Comparison of ENCODE assay signal across 21 cellular contexts in the genomic region with DNA sequence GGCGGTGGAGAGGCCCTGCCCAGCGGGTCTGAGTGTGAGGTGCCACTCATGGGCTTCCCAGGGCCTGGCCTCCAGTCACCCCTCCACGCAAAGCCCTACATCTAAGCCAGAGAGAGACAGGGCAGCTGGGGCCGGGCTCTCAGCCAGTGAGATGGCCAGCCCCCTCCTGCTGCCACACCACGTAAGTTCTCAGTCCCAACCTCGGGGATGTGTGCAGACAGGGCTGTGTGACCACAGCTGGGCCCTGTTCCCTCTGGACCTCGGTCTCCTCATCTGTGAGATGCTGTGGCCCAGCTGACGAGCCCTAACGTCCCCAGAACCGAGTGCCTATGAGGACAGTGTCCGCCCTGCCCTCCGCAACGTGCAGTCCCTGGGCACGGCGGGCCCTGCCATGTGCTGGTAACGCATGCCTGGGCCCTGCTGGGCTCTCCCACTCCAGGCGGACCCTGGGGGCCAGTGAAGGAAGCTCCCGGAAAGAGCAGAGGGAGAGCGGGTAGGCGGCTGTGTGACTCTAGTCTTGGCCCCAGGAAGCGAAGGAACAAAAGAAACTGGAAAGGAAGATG. TPM values are rescaled to one million over a fixed set of nuclear protein-coding genes. Genes with fewer than 3 reads are reported as not detected.
A peak's percentile ranks its signal among the peaks of the same experiment; 100 is the strongest.
DNase-seq lines count a peak whose midpoint lies in the region; ATAC-seq and TF ChIP-seq lines count a peak whose summit lies in the region.
"Had no signal": no experiment of that assay in that cellular context is flagged by ENCODE, and none has a peak within 500 bp of the region (broad histone marks: within the 10 kb centered on the region; RNA-seq: fewer than 3 reads in every experiment).

No MANE protein-coding gene starts in this region.

- H2AK5ac ChIP-seq in neuronal stem cell (ENCODE audit: low read depth, low read length), result peak overlapping the region; percentile 74

- H4K8ac ChIP-seq in neuronal stem cell (ENCODE audit: low read depth, low read length), result no peak overlapping the region

- TF ChIP-seq CTCF in natural killer cell (IDR thresholded peaks at IDR 0.05) (no peak), brain (conservative IDR thresholded peaks at IDR 0.05) (no peak)

- peaks cover 0 to 28% of the 10 kb centered on the region in 2 donors for H3K4me1 Mint-ChIP-seq in natural killer cell
- peaks cover 0 to 8% of the 10 kb centered on the region in 2 donors for H3K4me1 Mint-ChIP-seq in natural killer cell treated with Interleukin-12 subunit alpha and Interleukin-12 subunit beta and Interleukin-15 and Interleukin-18, amount 100 ng/mL, for 72 hours (ENCODE audit: low read depth in 2 of 2)
- H3K4me1 Mint-ChIP-seq in brain, result peaks cover 13% of the 10 kb centered on the region

- no peak overlapping the region for H3K4ac ChIP-seq in neuronal stem cell (ENCODE audit: low read length)

- H3K4me3 Mint-ChIP-seq in natural killer cell (no peak overlapping the region), brain (no peak overlapping the region)
- H3K4me3 Mint-ChIP-seq in natural killer cell treated with Interleukin-12 subunit alpha and Interleukin-12 subunit beta and Interleukin-15 and Interleukin-18, amount 100 ng/mL, for 72 hours, result no peak overlapping the region
- H3K4me3 Mint-ChIP-seq: activated CD4-positive, alpha-beta memory T cell treated with anti-CD3 and anti-CD28 coated beads for 36 hours had no signal

- peaks cover 10 to 21% of the 10 kb centered on the region in 2 donors for H3K4me1 ChIP-seq in neuronal stem cell (ENCODE audit: control insufficient read depth in 2 of 2, insufficient read depth in 1 of 2, low read depth in 1 of 2, low read length in 2 of 2)

- H3K27ac ChIP-seq in neuronal stem cell (replicated peaks; ENCODE audit: low read length), result no peak overlapping the region
- H3K27ac ChIP-seq: HL-60, testis had no signal

- H2BK120ac ChIP-seq in neuronal stem cell (ENCODE audit: low read depth, low read length), result no peak overlapping the region

- H2BK15ac ChIP-seq in neuronal stem cell (ENCODE audit: low read length), result no peak overlapping the region

- no CpG with 5 or more reads among the region's 21 CpGs for WGBS in neuronal stem cell (ENCODE audit: extremely low coverage in 2 of 2, insufficient read length in 2 of 2, insufficient replicate concordance in 1 of 2), 2 donors

- peak overlapping the region; percentile 89 for H3K23ac ChIP-seq in neuronal stem cell (ENCODE audit: low read depth, low read length, poor library complexity)

- H3K27me3 ChIP-seq in neuronal stem cell (ENCODE audit: control insufficient read depth in 3 of 3, insufficient read depth in 3 of 3, low read depth in 1 of 3, low read length in 3 of 3), result no peaks in the 10 kb centered on the region
- H3K27me3 ChIP-seq: testis had no signal

- no peak overlapping the region for H2BK5ac ChIP-seq in neuronal stem cell (ENCODE audit: low read length)

- intact Hi-C loops in natural killer cell (cut with micrococcal nuclease), result no loop called here

- H3K4me2 ChIP-seq in neuronal stem cell (ENCODE audit: insufficient read depth, low read length, poor library complexity, severe bottlenecking), result no peak overlapping the region

- no peak overlapping the region for H2BK12ac ChIP-seq in neuronal stem cell (ENCODE audit: low read length)

- no peaks in the 10 kb centered on the region for H3K36me3 Mint-ChIP-seq in natural killer cell
- H3K36me3 Mint-ChIP-seq in natural killer cell treated with Interleukin-12 subunit alpha and Interleukin-12 subunit beta and Interleukin-15 and Interleukin-18, amount 100 ng/mL, for 72 hours, result no peaks in the 10 kb centered on the region
- no peaks in the 10 kb centered on the region for H3K36me3 Mint-ChIP-seq in brain

- peaks cover 5 to 20% of the 10 kb centered on the region in 2 donors for H3K36me3 ChIP-seq in neuronal stem cell (replicated peaks in 1 of 2; ENCODE audit: control insufficient read depth in 2 of 2, insufficient read depth in 2 of 2, low read length in 2 of 2)

- H3K18ac ChIP-seq in neuronal stem cell (ENCODE audit: low read length), result no peak overlapping the region

- no peak overlapping the region for H3K9ac ChIP-seq in neuronal stem cell (ENCODE audit: low read depth, low read length, poor library complexity)

- no peak overlapping the region for H3K14ac ChIP-seq in neuronal stem cell (ENCODE audit: low read length)

- H3K79me1 ChIP-seq in neuronal stem cell (ENCODE audit: low read depth, low read length), result peaks cover 13% of the 10 kb centered on the region

- H3K4me3 ChIP-seq in neuronal stem cell (ENCODE audit: low read length in 2 of 2), result no peak overlapping the region
- H3K4me3 ChIP-seq: testis had no signal

- no peaks in the 10 kb centered on the region for H3K9me3 ChIP-seq in neuronal stem cell (replicated peaks in 1 of 2; ENCODE audit: control insufficient read depth in 2 of 2, insufficient read depth in 1 of 2, low read depth in 1 of 2, low read length in 2 of 2)
- H3K9me3 ChIP-seq: testis had no signal

- no peak for DNase-seq in natural killer cell
- DNase-seq in natural killer cell treated with Interleukin-12 subunit alpha and Interleukin-12 subunit beta and Interleukin-15 and Interleukin-18, amount 100 ng/mL, for 72 hours (ENCODE audit: low spot score), result no peak
- no peak for DNase-seq in neuronal stem cell (ENCODE audit: low spot score)
- DNase-seq in NCI-H524 treated with DMSO at 0.1 percent for 48 hours (lab: John Stamatoyannopoulos, UW), result no peak
- DNase-seq in stimulated activated naive CD4-positive, alpha-beta T cell treated with Interleukin-2 at 50 U/mL for 16 hours (lab: John Stamatoyannopoulos, UW), result no peak
- no peak for DNase-seq in NCI-H2196 treated with DMSO at 0.1 percent for 48 hours (lab: John Stamatoyannopoulos, UW; ENCODE audit: unreplicated experiment)
- DNase-seq: activated CD4-positive, alpha-beta memory T cell treated with anti-CD3 and anti-CD28 coated beads for 36 hours; activated naive CD4-positive, alpha-beta T cell; HCEC 1CT; KG1; MV-4-11; NCI-H2081; NCI-H524; SHP77; stimulated activated CD4-positive, alpha-beta T cell treated with anti-CD3 and anti-CD28 coated beads, Interleukin-4, amount 100 ng/mL, for 24 hours; testis had no signal

- H3K27me3 Mint-ChIP-seq in natural killer cell (ENCODE audit: low read depth in 2 of 2), result no peaks in the 10 kb centered on the region
- H3K27me3 Mint-ChIP-seq in natural killer cell treated with Interleukin-12 subunit alpha and Interleukin-12 subunit beta and Interleukin-15 and Interleukin-18, amount 100 ng/mL, for 72 hours, result no peaks in the 10 kb centered on the region
- no peaks in the 10 kb centered on the region for H3K27me3 Mint-ChIP-seq in brain
- H3K27me3 Mint-ChIP-seq: activated CD4-positive, alpha-beta memory T cell treated with anti-CD3 and anti-CD28 coated beads for 36 hours had no signal

- no peaks in the 10 kb centered on the region for H3K9me3 Mint-ChIP-seq in natural killer cell
- H3K9me3 Mint-ChIP-seq in natural killer cell treated with Interleukin-12 subunit alpha and Interleukin-12 subunit beta and Interleukin-15 and Interleukin-18, amount 100 ng/mL, for 72 hours, result no peaks in the 10 kb centered on the region
- H3K9me3 Mint-ChIP-seq in brain, result no peaks in the 10 kb centered on the region
- H3K9me3 Mint-ChIP-seq: activated CD4-positive, alpha-beta memory T cell treated with anti-CD3 and anti-CD28 coated beads for 36 hours had no signal

- ATAC-seq in natural killer cell (no peak), GM19324 (IDR thresholded peaks at IDR 0.05; ENCODE audit: low FRiP score, unreplicated experiment) (no peak)
- ATAC-seq in natural killer cell treated with Interleukin-12 subunit alpha and Interleukin-12 subunit beta and Interleukin-15 and Interleukin-18, amount 100 ng/mL, for 72 hours, result no peak
- ATAC-seq: left lobe of liver had no signal

- no peak overlapping the region for H4K91ac ChIP-seq in neuronal stem cell (ENCODE audit: low read depth, low read length, poor library complexity)

- H3K27ac Mint-ChIP-seq in natural killer cell, result peak overlapping the region; percentile 38 to 50
- H3K27ac Mint-ChIP-seq in natural killer cell treated with Interleukin-12 subunit alpha and Interleukin-12 subunit beta and Interleukin-15 and Interleukin-18, amount 100 ng/mL, for 72 hours, result peak overlapping the region in 1 of 2 donors; percentile 51
- peak overlapping the region in 3 of 5 experiments; percentile 13 to 76 (median 59) for H3K27ac Mint-ChIP-seq in brain
- H3K27ac Mint-ChIP-seq: activated CD4-positive, alpha-beta memory T cell treated with anti-CD3 and anti-CD28 coated beads for 36 hours had no signal

- H2AFZ ChIP-seq in neuronal stem cell (ENCODE audit: low read length), result no peak overlapping the region

RNA-seq across cellular contexts. Expression of a gene that starts 11.2 kb away (rescaled TPM):
- under 1 TPM; 0.35 to 0.93 (median 0.78) TPM for total RNA-seq in natural killer cell
- under 1 TPM in 1 of 2 donors, not detected in 1; 0.33 TPM for total RNA-seq in natural killer cell treated with Interleukin-12 subunit alpha and Interleukin-12 subunit beta and Interleukin-15 and Interleukin-18, amount 100 ng/mL, for 72 hours
- 5.0 TPM for polyA plus RNA-seq in brain (ENCODE audit: insufficient read depth, low read depth, low replicate concordance)
- polyA plus RNA-seq in neuronal stem cell (2013, experiment 1 of 2), result 7.8 TPM
- 7.6 TPM for polyA plus RNA-seq in neuronal stem cell (2013, experiment 2 of 2)
- total RNA-seq: T-helper 1 cell treated with Interleukin-12 subunit alpha and Interleukin-12 subunit beta and Interleukin-4 antibody, amounts not matched to agents 30 ng/mL and 1 ng/mL, for 36 hours had no signal

RNA-seq across cellular contexts. Expression of a gene that starts 31.8 kb away (rescaled TPM):
- total RNA-seq in natural killer cell, result 10 to 100 TPM; 29.4 to 42.7 (median 39.0) TPM
- 100 to 1,000 TPM in 1 of 2 donors, 10 to 100 TPM in 1; 59.0 to 114 TPM for total RNA-seq in natural killer cell treated with Interleukin-12 subunit alpha and Interleukin-12 subunit beta and Interleukin-15 and Interleukin-18, amount 100 ng/mL, for 72 hours
- polyA plus RNA-seq in brain (ENCODE audit: insufficient read depth, low read depth, low replicate concordance), result 64.4 TPM
- 76.9 TPM for polyA plus RNA-seq in neuronal stem cell (2013, experiment 1 of 2)
- 74.7 TPM for polyA plus RNA-seq in neuronal stem cell (2013, experiment 2 of 2)

RNA-seq across cellular contexts. Expression of a gene that starts 33.5 kb away (rescaled TPM):
- total RNA-seq in natural killer cell, result 100 to 1,000 TPM; 335 to 425 (median 415) TPM
- total RNA-seq in natural killer cell treated with Interleukin-12 subunit alpha and Interleukin-12 subunit beta and Interleukin-15 and Interleukin-18, amount 100 ng/mL, for 72 hours, result 100 to 1,000 TPM; 140 to 166 TPM
- polyA plus RNA-seq in brain (ENCODE audit: insufficient read depth, low read depth, low replicate concordance), result 87.6 TPM
- polyA plus RNA-seq in neuronal stem cell (2013, experiment 1 of 2), result 8.9 TPM
- polyA plus RNA-seq in neuronal stem cell (2013, experiment 2 of 2), result 10.3 TPM

RNA-seq across cellular contexts. Expression of a gene that starts 42.8 kb away (rescaled TPM):
- total RNA-seq in natural killer cell, result 10 to 100 TPM; 22.1 to 34.2 (median 27.2) TPM
- 10 to 100 TPM; 55.0 to 99.8 TPM for total RNA-seq in natural killer cell treated with Interleukin-12 subunit alpha and Interleukin-12 subunit beta and Interleukin-15 and Interleukin-18, amount 100 ng/mL, for 72 hours
- 43.8 TPM for polyA plus RNA-seq in brain (ENCODE audit: insufficient read depth, low read depth, low replicate concordance)
- polyA plus RNA-seq in neuronal stem cell (2013, experiment 1 of 2), result 34.6 TPM
- polyA plus RNA-seq in neuronal stem cell (2013, experiment 2 of 2), result 34.4 TPM
